22 cellular contexts compared by ENCODE assay signal in the genomic region with DNA sequence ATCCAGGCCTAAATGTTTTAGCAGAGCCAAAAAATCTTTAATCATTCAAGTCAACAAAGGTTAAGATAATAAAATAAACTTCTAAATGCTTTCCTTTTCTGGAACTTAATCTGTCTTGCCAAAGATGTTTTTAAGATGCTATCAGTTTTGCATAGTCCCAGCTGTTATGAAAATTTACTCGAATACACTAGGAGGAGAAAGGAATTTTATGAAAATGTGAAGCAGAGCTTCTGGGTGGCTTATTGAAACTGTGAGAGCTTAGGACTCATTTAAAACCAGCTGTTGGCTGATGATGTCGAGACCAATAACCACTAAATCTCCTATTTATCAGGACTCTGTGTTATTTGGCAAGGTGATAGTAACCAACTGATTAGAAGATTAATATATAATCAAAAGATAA.
"Had no signal": no experiment of that assay in that cellular context is flagged by ENCODE, and none has a peak within 500 bp of the region (broad histone marks: within the 10 kb centered on the region; RNA-seq: fewer than 3 reads in every experiment).

No MANE protein-coding gene starts in this region.

- ATAC-seq: activated T-cell treated with anti-CD3 and anti-CD28 coated beads, Interleukin-2, amount 50 U/mL, for 4 hours; body of pancreas; foreskin keratinocyte; stimulated activated memory B cell treated with anti-CD40 and anti-IgM and Interleukin-4, amounts not matched to agents 10 μg/mL and 1 μg/mL and 100 μg/mL, for 72 hours; WTC11 had no signal

- H3K4me1 Mint-ChIP-seq: activated naive CD8-positive, alpha-beta T cell treated with anti-CD3 and anti-CD28 coated beads, Interleukin-2, amount 10 ng/mL, durations not matched to agents 7 days and 5 days; immature natural killer cell; stimulated activated memory B cell treated with anti-CD40 and anti-IgM and Interleukin-4, amounts not matched to agents 10 μg/mL and 1 μg/mL and 100 μg/mL, for 72 hours had no signal

- H3K27ac ChIP-seq: body of pancreas, cardiac muscle cell, foreskin keratinocyte, left ventricle myocardium inferior, parathyroid adenoma, stomach, suprapubic skin, tibial nerve had no signal

- H3K4me3 ChIP-seq: body of pancreas, cardiac muscle cell, left ventricle myocardium inferior, stomach, suprapubic skin, tibial nerve had no signal

- DNase-seq: activated CD8-positive, alpha-beta memory T cell treated with anti-CD3 and anti-CD28 coated beads, Interleukin-2, amount 50 U/mL, for 48 hours; activated naive CD4-positive, alpha-beta T cell treated with Interleukin-2 at 50 U/mL for 16 hours; activated naive CD8-positive, alpha-beta T cell treated with anti-CD3 and anti-CD28 coated beads, Interleukin-2, amount 10 ng/mL, durations not matched to agents 7 days and 5 days; activated T-cell treated with anti-CD3 and anti-CD28 coated beads, Interleukin-2, amount 50 U/mL, for 4 hours; body of pancreas; cortex of kidney; foreskin keratinocyte; immature natural killer cell; kidney glomerular epithelial cell; left ventricle myocardium inferior; nucleus accumbens; small intestine; stimulated activated CD4-positive, alpha-beta T cell treated with anti-CD3 and anti-CD28 coated beads, Interleukin-15, amount 100 ng/mL, for 24 hours; stomach; T1000 had no signal

- H3K27ac Mint-ChIP-seq: activated naive CD8-positive, alpha-beta T cell treated with anti-CD3 and anti-CD28 coated beads, Interleukin-2, amount 10 ng/mL, durations not matched to agents 7 days and 5 days; activated T-helper 2 cell treated with anti-CD3 and anti-CD28 coated beads, Interferon-gamma antibody, Interleukin-2, Interleukin-4, amounts not matched to agents 10 μg/mL and 5 μg/mL and 100 μg/mL, durations not matched to agents 14 hours and 24 hours and 36 hours; immature natural killer cell; stimulated activated memory B cell treated with anti-CD40 and anti-IgM and Interleukin-4, amounts not matched to agents 10 μg/mL and 1 μg/mL and 100 μg/mL, for 72 hours; WTC11 had no signal

- H3K9me3 ChIP-seq: body of pancreas, left ventricle myocardium inferior, stomach, suprapubic skin, tibial nerve had no signal

- H3K4me1 ChIP-seq: body of pancreas, foreskin keratinocyte, parathyroid adenoma, stomach had no signal

- H3K27me3 ChIP-seq: body of pancreas, cardiac muscle cell, stomach, suprapubic skin, tibial nerve had no signal

- H3K36me3 Mint-ChIP-seq: immature natural killer cell; stimulated activated memory B cell treated with anti-CD40 and anti-IgM and Interleukin-4, amounts not matched to agents 10 μg/mL and 1 μg/mL and 100 μg/mL, for 72 hours; WTC11 had no signal

- H3K4me3 Mint-ChIP-seq: activated naive CD8-positive, alpha-beta T cell treated with anti-CD3 and anti-CD28 coated beads, Interleukin-2, amount 10 ng/mL, durations not matched to agents 7 days and 5 days; activated T-cell treated with anti-CD3 and anti-CD28 coated beads, Interleukin-2, amount 50 U/mL, for 4 hours; immature natural killer cell; stimulated activated memory B cell treated with anti-CD40 and anti-IgM and Interleukin-4, amounts not matched to agents 10 μg/mL and 1 μg/mL and 100 μg/mL, for 72 hours; WTC11 had no signal

- H3K27me3 Mint-ChIP-seq: stimulated activated memory B cell treated with anti-CD40 and anti-IgM and Interleukin-4, amounts not matched to agents 10 μg/mL and 1 μg/mL and 100 μg/mL, for 72 hours had no signal

- H3K9me3 Mint-ChIP-seq: activated T-cell treated with anti-CD3 and anti-CD28 coated beads, Interleukin-2, amount 50 U/mL, for 4 hours; WTC11 had no signal
